24 cellular contexts compared by ENCODE assay signal in genomic region chr18:59737776-59738295, GRCh38. TPM values are rescaled to one million over a fixed set of nuclear protein-coding genes. Genes with fewer than 3 reads are reported as not detected.
"Had no signal": no experiment of that assay in that cellular context is flagged by ENCODE, and none has a peak within 500 bp of the region (broad histone marks: within the 10 kb centered on the region; RNA-seq: fewer than 3 reads in every experiment).

No MANE protein-coding gene starts in this region.

- H3K36me3 ChIP-seq: ascending aorta had no signal

- H3K27ac ChIP-seq: ascending aorta, body of pancreas had no signal

- FAIRE-seq: TTC549 had no signal

- ATAC-seq: activated CD8-positive, alpha-beta memory T cell treated with anti-CD3 and anti-CD28 coated beads, Interleukin-2, amount 10 ng/mL, durations not matched to agents 7 days and 5 days; body of pancreas; PC-3; T-cell had no signal

- H3K27me3 ChIP-seq: ascending aorta, body of pancreas had no signal

- DNase-seq: activated B cell treated with CpG ODN at 0.5 μM for 24 hours; activated CD4-positive, alpha-beta T cell treated with anti-CD3 and anti-CD28 coated beads for 1 hour; activated CD4-positive, alpha-beta T cell treated with anti-CD3 and anti-CD28 coated beads, Interleukin-2, amount 10 ng/mL, durations not matched to agents 24 days and 14 days; activated CD4-positive, alpha-beta T cell treated with anti-CD3 and anti-CD28 coated beads, Interleukin-2, amount 50 U/mL, for 48 hours; activated CD8-positive, alpha-beta memory T cell treated with anti-CD3 and anti-CD28 coated beads, Interleukin-2, amount 10 ng/mL, durations not matched to agents 7 days and 5 days; activated effector memory CD4-positive, alpha-beta T cell treated with Interleukin-2 at 50 U/mL for 16 hours; activated naive CD4-positive, alpha-beta T cell; activated T-cell treated with anti-CD3 and anti-CD28 coated beads, Interleukin-2, amount 50 U/mL, for 24 hours; amniotic stem cell; body of pancreas; NCI-H1105 treated with DMSO at 0.1 percent for 48 hours; NCI-H1436 treated with DMSO at 0.1 percent for 48 hours; NCI-H187; NCI-H2081; NCI-H446; NCI-H524; PC-3; SHP77 treated with DMSO at 0.1 percent for 48 hours; T-cell; T-helper 2 cell; T1000 had no signal

- H3K9me3 ChIP-seq: body of pancreas had no signal

- H3K4me1 ChIP-seq: ascending aorta, body of pancreas had no signal

- H3K4me3 ChIP-seq: ascending aorta, body of pancreas had no signal

RNA-seq across cellular contexts. Expression of gene CCBE1, which starts 40.6 kb away (rescaled TPM):
- total RNA-seq: activated CD4-positive, alpha-beta T cell treated with anti-CD3 and anti-CD28 coated beads, Interleukin-2, amount 10 ng/mL, durations not matched to agents 24 days and 14 days; activated T-helper 1 cell treated with anti-CD3 and anti-CD28 coated beads, Interleukin-12 subunit alpha, Interleukin-12 subunit beta, Interleukin-2, Interleukin-4 antibody, amounts not matched to agents 30 ng/mL and 10 ng/mL and 1 ng/mL, durations not matched to agents 14 hours and 24 hours and 36 hours had no signal
